In the genomic region with DNA sequence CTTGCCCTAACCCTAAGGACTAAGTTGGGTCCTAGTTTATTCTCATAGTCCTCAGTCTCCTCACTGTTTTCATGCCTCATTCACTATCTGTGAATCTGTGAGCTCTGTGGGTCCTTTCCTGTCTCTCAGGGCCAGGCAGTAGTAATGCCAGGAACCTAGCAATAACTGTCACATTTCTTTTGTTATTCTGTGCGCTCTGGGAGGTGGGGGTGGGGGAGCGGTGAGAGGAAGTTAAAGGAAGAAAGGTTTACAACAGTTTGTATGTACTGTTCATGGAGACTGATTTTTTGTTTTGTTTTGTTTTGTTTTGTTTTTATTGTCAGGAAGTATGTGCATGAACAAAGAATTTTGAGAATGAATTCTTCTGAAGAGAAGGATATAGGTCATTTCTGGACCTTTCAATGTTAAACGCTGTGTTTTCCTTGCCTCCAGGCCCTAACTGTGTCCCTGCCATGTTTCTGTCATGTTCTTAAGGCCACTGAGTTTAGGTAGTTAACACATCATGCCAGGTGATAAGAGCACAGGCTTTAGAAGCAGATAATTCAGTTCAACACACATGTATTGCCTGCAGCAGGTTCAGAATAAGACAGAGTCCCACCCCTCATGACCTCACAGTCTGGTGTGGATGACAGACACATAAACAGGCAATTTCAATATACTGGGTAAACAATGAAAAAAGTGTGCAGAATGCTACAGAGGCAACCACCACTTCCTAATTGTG, we compare ENCODE assay signal across 12 cellular contexts. TPM values are rescaled to one million over a fixed set of nuclear protein-coding genes. Genes with fewer than 3 reads are reported as not detected.
DNase-seq lines count a peak whose midpoint lies in the region; ATAC-seq, FAIRE-seq and TF ChIP-seq lines count a peak whose summit lies in the region.
"Had no signal": no experiment of that assay in that cellular context is flagged by ENCODE, and none has a peak within 500 bp of the region (broad histone marks: within the 10 kb centered on the region; RNA-seq: fewer than 3 reads in every experiment).

No MANE protein-coding gene starts in this region.

- H3K27ac Mint-ChIP-seq in activated naive CD4-positive, alpha-beta T cell treated with anti-CD3 and anti-CD28 coated beads, Interleukin-2, amount 50 U/mL, for 72 hours = no peak overlapping the region
- H3K27ac Mint-ChIP-seq: activated CD8-positive, alpha-beta T cell treated with anti-CD3 and anti-CD28 coated beads for 36 hours; activated naive CD8-positive, alpha-beta T cell treated with anti-CD3 and anti-CD28 coated beads, Interleukin-2, amount 10 ng/mL, durations not matched to agents 7 days and 5 days had no signal

- 61 to 83% (median 80%) methylated on average over 3 of the region's 3 CpGs for WGBS in small intestine, 3 donors

- H3K9me3 ChIP-seq in small intestine (ENCODE audit: control insufficient read depth, low read depth) = no peaks in the 10 kb centered on the region

- ATAC-seq in left ventricle myocardium superior (peak; percentile 45), HG03571 (IDR thresholded peaks at IDR 0.05; ENCODE audit: unreplicated experiment) (no peak)
- ATAC-seq in activated naive CD4-positive, alpha-beta T cell treated with anti-CD3 and anti-CD28 coated beads, Interleukin-2, amount 50 U/mL, for 72 hours = no peak
- ATAC-seq: activated CD8-positive, alpha-beta T cell treated with anti-CD3 and anti-CD28 coated beads for 36 hours had no signal

- no peak for FAIRE-seq in small intestine (lab: Jason Lieb, UNC)

- H3K27me3 ChIP-seq in small intestine (ENCODE audit: control insufficient read depth in 2 of 2, insufficient read depth in 2 of 2, low read length in 2 of 2) = no peaks in the 10 kb centered on the region

- H3K36me3 Mint-ChIP-seq in activated naive CD4-positive, alpha-beta T cell treated with anti-CD3 and anti-CD28 coated beads, Interleukin-2, amount 50 U/mL, for 72 hours = no peaks in the 10 kb centered on the region
- H3K36me3 Mint-ChIP-seq: activated naive CD8-positive, alpha-beta T cell treated with anti-CD3 and anti-CD28 coated beads, Interleukin-2, amount 10 ng/mL, durations not matched to agents 7 days and 5 days had no signal

- H3K4me1 ChIP-seq in small intestine (ENCODE audit: control insufficient read depth in 2 of 2, insufficient read depth in 1 of 2, low read depth in 1 of 2, low read length in 1 of 2) = no peaks in the 10 kb centered on the region

- intact Hi-C loops in left ventricle myocardium superior (cut with micrococcal nuclease) = no loop called here

- no peak overlapping the region for H3K4me3 ChIP-seq in small intestine (ENCODE audit: low read depth in 1 of 2, low read length in 2 of 2)

- H3K9me3 Mint-ChIP-seq in activated naive CD4-positive, alpha-beta T cell treated with anti-CD3 and anti-CD28 coated beads, Interleukin-2, amount 50 U/mL, for 72 hours = no peaks in the 10 kb centered on the region
- H3K9me3 Mint-ChIP-seq: activated CD8-positive, alpha-beta T cell treated with anti-CD3 and anti-CD28 coated beads for 36 hours; activated naive CD8-positive, alpha-beta T cell treated with anti-CD3 and anti-CD28 coated beads, Interleukin-2, amount 10 ng/mL, durations not matched to agents 7 days and 5 days had no signal

- in situ Hi-C loops in KBM-7 (cut with MboI; ENCODE audit: low pct_unique_long_range_greater_than_20kb, low sequenced_read_pairs) = loop anchor here (25.0 kb wide), 1 partner anchor 246 kb away; no protein-coding TSS in a partner anchor

- no peak for TF ChIP-seq CTCF in VCaP (conservative IDR thresholded peaks at IDR 0.05)

- H3K36me3 ChIP-seq in small intestine (ENCODE audit: control insufficient read depth in 2 of 2, insufficient read depth in 2 of 2, low read length in 2 of 2) = no peaks in the 10 kb centered on the region

- peak overlapping the region; percentile 91 for H3K27ac ChIP-seq in VCaP
- H3K27ac ChIP-seq in small intestine (ENCODE audit: low read depth in 1 of 2, low read length in 1 of 2) = no peak overlapping the region
- H3K27ac ChIP-seq: KMS-11 had no signal

- peak; percentile 71 for DNase-seq in KBM-7
- no peak for DNase-seq in left ventricle myocardium superior
- peak; percentile 33 for DNase-seq in small intestine
- no peak for DNase-seq in NCI-H1417 treated with DMSO at 0.1 percent for 48 hours (lab: John Stamatoyannopoulos, UW)
- no peak for DNase-seq in activated naive CD4-positive, alpha-beta T cell treated with anti-CD3 and anti-CD28 coated beads, Interleukin-2, amount 50 U/mL, for 72 hours (ENCODE audit: low spot score in 2 of 2)
- DNase-seq: activated CD8-positive, alpha-beta T cell treated with anti-CD3 and anti-CD28 coated beads for 36 hours; activated naive CD8-positive, alpha-beta T cell treated with anti-CD3 and anti-CD28 coated beads, Interleukin-2, amount 10 ng/mL, durations not matched to agents 7 days and 5 days; NCI-H510A treated with DMSO at 0.1 percent for 48 hours; stimulated activated CD4-positive, alpha-beta T cell treated with anti-CD3 and anti-CD28 coated beads, Interleukin-4, amount 100 ng/mL, for 4 hours had no signal

RNA-seq across cellular contexts. Expression of gene FEM1C, which starts 13.3 kb away (rescaled TPM):
- 43.1 TPM for total RNA-seq in left ventricle myocardium superior
- 10 to 100 TPM in 2 of 3 donors, 1 to 10 TPM in 1; 7.9 to 12.7 (median 10.3) TPM for polyA plus RNA-seq in small intestine
- 10 to 100 TPM; 13.7 TPM for total RNA-seq in activated naive CD4-positive, alpha-beta T cell treated with anti-CD3 and anti-CD28 coated beads, Interleukin-2, amount 50 U/mL, for 72 hours

RNA-seq across cellular contexts. Expression of gene TICAM2, which starts 44.5 kb away (rescaled TPM):
- 3.0 TPM for total RNA-seq in left ventricle myocardium superior
- polyA plus RNA-seq in small intestine = 1 to 10 TPM in 2 of 3 donors, under 1 TPM in 1; 0.27 to 1.6 (median 1.4) TPM
- total RNA-seq in activated naive CD4-positive, alpha-beta T cell treated with anti-CD3 and anti-CD28 coated beads, Interleukin-2, amount 50 U/mL, for 72 hours = under 1 TPM; 0.66 to 0.91 TPM

Comparison
In these comparisons a context has a peak if more than half of its experiments do, and no peak if none do; other contexts are left out.
1. DNase-seq: peak in KBM-7 (single experiment) and small intestine (single experiment); none in left ventricle myocardium superior (single experiment), NCI-H1417 treated with DMSO at 0.1 percent for 48 hours (single experiment) and activated naive CD4-positive, alpha-beta T cell treated with anti-CD3 and anti-CD28 coated beads, Interleukin-2, amount 50 U/mL, for 72 hours (0 of 2).